1 cellular context compared by ENCODE assay signal in genomic region chr9:112174965-112175795, GRCh38.
TF ChIP-seq lines count a peak whose summit lies in the region.

Gene SUSD1 (minus strand): TSS chr9:112175297. CDS start chr9:112175235, 62 bp downstream.

TF ChIP-seq in K562, 482 proteins besides CTCF, POLR2A, EP300 and RAD21 (continued from another document and continues in another):
- no peak for TF ChIP-seq HBP1 (CRISPR knock-in tag; IDR thresholded peaks at IDR 0.05)
- TF ChIP-seq ZNF408 (CRISPR knock-in tag; IDR thresholded peaks at IDR 0.05; ENCODE audit: low read depth) = no peak
- no peak for TF ChIP-seq KHSRP (IDR thresholded peaks at IDR 0.05)
- no peak for TF ChIP-seq ZNF217 (CRISPR knock-in tag; IDR thresholded peaks at IDR 0.05)
- TF ChIP-seq ZNF274 (IDR thresholded peaks at IDR 0.05; ENCODE audit: borderline replicate concordance, low read depth, low read length) = no peak
- no peak for TF ChIP-seq ZNF695 (CRISPR knock-in tag; IDR thresholded peaks at IDR 0.05)
- TF ChIP-seq GTF3C2 (IDR thresholded peaks at IDR 0.05; ENCODE audit: borderline replicate concordance, extremely low read depth, insufficient read length) = no peak
- no peak for TF ChIP-seq ZC3H8 (IDR thresholded peaks at IDR 0.05)
- TF ChIP-seq TEAD2 (tag; IDR thresholded peaks at IDR 0.05) = no peak
- no peak for TF ChIP-seq E2F5 (CRISPR knock-in tag; IDR thresholded peaks at IDR 0.05)
- TF ChIP-seq RBM34 (IDR thresholded peaks at IDR 0.05; ENCODE audit: borderline replicate concordance, insufficient read depth, low read length) = no peak
- TF ChIP-seq BRF1 (IDR thresholded peaks at IDR 0.05; ENCODE audit: borderline replicate concordance, extremely low read depth, insufficient read length) = no peak
- no peak for TF ChIP-seq RBM15 (IDR thresholded peaks at IDR 0.05; ENCODE audit: insufficient read depth, low read length)
- TF ChIP-seq PHF21A (IDR thresholded peaks at IDR 0.05; ENCODE audit: borderline replicate concordance, low read depth) = no peak
- TF ChIP-seq, protein P1, sequence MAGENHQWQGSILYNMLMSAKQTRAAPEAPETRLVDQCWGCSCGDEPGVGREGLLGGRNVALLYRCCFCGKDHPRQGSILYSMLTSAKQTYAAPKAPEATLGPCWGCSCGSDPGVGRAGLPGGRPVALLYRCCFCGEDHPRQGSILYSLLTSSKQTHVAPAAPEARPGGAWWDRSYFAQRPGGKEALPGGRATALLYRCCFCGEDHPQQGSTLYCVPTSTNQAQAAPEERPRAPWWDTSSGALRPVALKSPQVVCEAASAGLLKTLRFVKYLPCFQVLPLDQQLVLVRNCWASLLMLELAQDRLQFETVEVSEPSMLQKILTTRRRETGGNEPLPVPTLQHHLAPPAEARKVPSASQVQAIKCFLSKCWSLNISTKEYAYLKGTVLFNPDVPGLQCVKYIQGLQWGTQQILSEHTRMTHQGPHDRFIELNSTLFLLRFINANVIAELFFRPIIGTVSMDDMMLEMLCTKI (IDR thresholded peaks at IDR 0.05; ENCODE audit: partially characterized antibody) = no peak
- TF ChIP-seq ARID1B (IDR thresholded peaks at IDR 0.05) = peak; percentile 24
- no peak for TF ChIP-seq ZNF77 (CRISPR knock-in tag; IDR thresholded peaks at IDR 0.05)
- TF ChIP-seq YY1 (IDR thresholded peaks at IDR 0.05; ENCODE audit: borderline replicate concordance in 1 of 3, control insufficient read depth in 1 of 3, extremely low read depth in 1 of 3, insufficient read depth in 3 of 3, insufficient read length in 1 of 3, insufficient replicate concordance in 2 of 3, low read depth in 1 of 3, low read length in 2 of 3) = peak in 2 of 3 experiments; percentile 47 to 58
- 0 out of 2 replicates have a peak, but pooled peaks have one; percentile 42 for TF ChIP-seq NFE2 (IDR thresholded peaks at IDR 0.05; ENCODE audit: low read depth)
- no peak for TF ChIP-seq KAT2B (IDR thresholded peaks at IDR 0.05; ENCODE audit: low read depth, low read length)
- TF ChIP-seq, protein P2, sequence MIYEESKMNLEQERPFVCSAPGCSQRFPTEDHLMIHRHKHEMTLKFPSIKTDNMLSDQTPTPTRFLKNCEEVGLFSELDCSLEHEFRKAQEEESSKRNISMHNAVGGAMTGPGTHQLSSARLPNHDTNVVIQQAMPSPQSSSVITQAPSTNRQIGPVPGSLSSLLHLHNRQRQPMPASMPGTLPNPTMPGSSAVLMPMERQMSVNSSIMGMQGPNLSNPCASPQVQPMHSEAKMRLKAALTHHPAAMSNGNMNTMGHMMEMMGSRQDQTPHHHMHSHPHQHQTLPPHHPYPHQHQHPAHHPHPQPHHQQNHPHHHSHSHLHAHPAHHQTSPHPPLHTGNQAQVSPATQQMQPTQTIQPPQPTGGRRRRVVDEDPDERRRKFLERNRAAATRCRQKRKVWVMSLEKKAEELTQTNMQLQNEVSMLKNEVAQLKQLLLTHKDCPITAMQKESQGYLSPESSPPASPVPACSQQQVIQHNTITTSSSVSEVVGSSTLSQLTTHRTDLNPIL (CRISPR knock-in tag; IDR thresholded peaks at IDR 0.05) = no peak
- no peak for TF ChIP-seq CGGBP1 (CRISPR knock-in tag; IDR thresholded peaks at IDR 0.05)
- TF ChIP-seq, protein P3, sequence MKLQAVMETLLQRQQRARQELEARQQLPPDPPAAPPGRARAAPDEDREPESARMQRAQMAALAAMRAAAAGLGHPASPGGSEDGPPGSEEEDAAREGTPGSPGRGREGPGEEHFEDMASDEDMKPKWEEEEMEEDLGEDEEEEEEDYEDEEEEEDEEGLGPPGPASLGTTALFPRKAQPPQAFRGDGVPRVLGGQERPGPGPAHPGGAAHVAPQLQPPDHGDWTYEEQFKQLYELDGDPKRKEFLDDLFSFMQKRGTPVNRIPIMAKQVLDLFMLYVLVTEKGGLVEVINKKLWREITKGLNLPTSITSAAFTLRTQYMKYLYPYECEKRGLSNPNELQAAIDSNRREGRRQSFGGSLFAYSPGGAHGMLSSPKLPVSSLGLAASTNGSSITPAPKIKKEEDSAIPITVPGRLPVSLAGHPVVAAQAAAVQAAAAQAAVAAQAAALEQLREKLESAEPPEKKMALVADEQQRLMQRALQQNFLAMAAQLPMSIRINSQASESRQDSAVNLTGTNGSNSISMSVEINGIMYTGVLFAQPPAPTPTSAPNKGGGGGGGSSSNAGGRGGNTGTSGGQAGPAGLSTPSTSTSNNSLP (IDR thresholded peaks at IDR 0.05; ENCODE audit: borderline replicate concordance, low read depth, low read length) = no peak
- TF ChIP-seq, protein P4, sequence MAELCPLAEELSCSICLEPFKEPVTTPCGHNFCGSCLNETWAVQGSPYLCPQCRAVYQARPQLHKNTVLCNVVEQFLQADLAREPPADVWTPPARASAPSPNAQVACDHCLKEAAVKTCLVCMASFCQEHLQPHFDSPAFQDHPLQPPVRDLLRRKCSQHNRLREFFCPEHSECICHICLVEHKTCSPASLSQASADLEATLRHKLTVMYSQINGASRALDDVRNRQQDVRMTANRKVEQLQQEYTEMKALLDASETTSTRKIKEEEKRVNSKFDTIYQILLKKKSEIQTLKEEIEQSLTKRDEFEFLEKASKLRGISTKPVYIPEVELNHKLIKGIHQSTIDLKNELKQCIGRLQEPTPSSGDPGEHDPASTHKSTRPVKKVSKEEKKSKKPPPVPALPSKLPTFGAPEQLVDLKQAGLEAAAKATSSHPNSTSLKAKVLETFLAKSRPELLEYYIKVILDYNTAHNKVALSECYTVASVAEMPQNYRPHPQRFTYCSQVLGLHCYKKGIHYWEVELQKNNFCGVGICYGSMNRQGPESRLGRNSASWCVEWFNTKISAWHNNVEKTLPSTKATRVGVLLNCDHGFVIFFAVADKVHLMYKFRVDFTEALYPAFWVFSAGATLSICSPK (IDR thresholded peaks at IDR 0.05; ENCODE audit: borderline replicate concordance) = no peak
- TF ChIP-seq ZNF347 (CRISPR knock-in tag; IDR thresholded peaks at IDR 0.05; ENCODE audit: low read depth) = no peak
- TF ChIP-seq HNRNPUL1 (IDR thresholded peaks at IDR 0.05; ENCODE audit: low read length) = no peak
- TF ChIP-seq SMARCA5 (IDR thresholded peaks at IDR 0.05) = no peak
- no peak for TF ChIP-seq ELK1 (CRISPR knock-in tag; IDR thresholded peaks at IDR 0.05)
- TF ChIP-seq RFX7 (CRISPR knock-in tag; IDR thresholded peaks at IDR 0.05) = no peak
- TF ChIP-seq, protein P5, sequence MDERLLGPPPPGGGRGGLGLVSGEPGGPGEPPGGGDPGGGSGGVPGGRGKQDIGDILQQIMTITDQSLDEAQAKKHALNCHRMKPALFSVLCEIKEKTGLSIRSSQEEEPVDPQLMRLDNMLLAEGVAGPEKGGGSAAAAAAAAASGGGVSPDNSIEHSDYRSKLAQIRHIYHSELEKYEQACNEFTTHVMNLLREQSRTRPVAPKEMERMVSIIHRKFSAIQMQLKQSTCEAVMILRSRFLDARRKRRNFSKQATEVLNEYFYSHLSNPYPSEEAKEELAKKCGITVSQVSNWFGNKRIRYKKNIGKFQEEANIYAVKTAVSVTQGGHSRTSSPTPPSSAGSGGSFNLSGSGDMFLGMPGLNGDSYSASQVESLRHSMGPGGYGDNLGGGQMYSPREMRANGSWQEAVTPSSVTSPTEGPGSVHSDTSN (CRISPR knock-in tag; IDR thresholded peaks at IDR 0.05; ENCODE audit: low read depth) = no peak
- TF ChIP-seq, protein P5 (tag; conservative IDR thresholded peaks at IDR 0.05; ENCODE audit: low read depth) = no peak
- no peak for TF ChIP-seq ZKSCAN1 (IDR thresholded peaks at IDR 0.05; ENCODE audit: low read depth, low read length)
- TF ChIP-seq DNMT1 (IDR thresholded peaks at IDR 0.05) = no peak
- no peak for TF ChIP-seq ZBTB49 (CRISPR knock-in tag; IDR thresholded peaks at IDR 0.05; ENCODE audit: borderline replicate concordance)
- no peak for TF ChIP-seq PHB (CRISPR knock-in tag; IDR thresholded peaks at IDR 0.05)
- TF ChIP-seq, protein P6, sequence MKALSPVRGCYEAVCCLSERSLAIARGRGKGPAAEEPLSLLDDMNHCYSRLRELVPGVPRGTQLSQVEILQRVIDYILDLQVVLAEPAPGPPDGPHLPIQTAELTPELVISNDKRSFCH (CRISPR knock-in tag; IDR thresholded peaks at IDR 0.05) = no peak
- TF ChIP-seq, protein P6 (tag; IDR thresholded peaks at IDR 0.05) = no peak; the same call in 1 of the 2 replicates
- TF ChIP-seq PHTF2 (CRISPR knock-in tag; IDR thresholded peaks at IDR 0.05) = no peak
- TF ChIP-seq SIX5 (IDR thresholded peaks at IDR 0.05; ENCODE audit: borderline replicate concordance in 1 of 2, insufficient read depth in 1 of 2, low read depth in 1 of 2, low read length in 2 of 2) = no peak
- TF ChIP-seq, protein P7, sequence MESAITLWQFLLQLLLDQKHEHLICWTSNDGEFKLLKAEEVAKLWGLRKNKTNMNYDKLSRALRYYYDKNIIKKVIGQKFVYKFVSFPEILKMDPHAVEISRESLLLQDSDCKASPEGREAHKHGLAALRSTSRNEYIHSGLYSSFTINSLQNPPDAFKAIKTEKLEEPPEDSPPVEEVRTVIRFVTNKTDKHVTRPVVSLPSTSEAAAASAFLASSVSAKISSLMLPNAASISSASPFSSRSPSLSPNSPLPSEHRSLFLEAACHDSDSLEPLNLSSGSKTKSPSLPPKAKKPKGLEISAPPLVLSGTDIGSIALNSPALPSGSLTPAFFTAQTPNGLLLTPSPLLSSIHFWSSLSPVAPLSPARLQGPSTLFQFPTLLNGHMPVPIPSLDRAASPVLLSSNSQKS (CRISPR knock-in tag; IDR thresholded peaks at IDR 0.05) = no peak
- TF ChIP-seq TCF7 (IDR thresholded peaks at IDR 0.05; ENCODE audit: borderline replicate concordance) = no peak
